In the genomic region with DNA sequence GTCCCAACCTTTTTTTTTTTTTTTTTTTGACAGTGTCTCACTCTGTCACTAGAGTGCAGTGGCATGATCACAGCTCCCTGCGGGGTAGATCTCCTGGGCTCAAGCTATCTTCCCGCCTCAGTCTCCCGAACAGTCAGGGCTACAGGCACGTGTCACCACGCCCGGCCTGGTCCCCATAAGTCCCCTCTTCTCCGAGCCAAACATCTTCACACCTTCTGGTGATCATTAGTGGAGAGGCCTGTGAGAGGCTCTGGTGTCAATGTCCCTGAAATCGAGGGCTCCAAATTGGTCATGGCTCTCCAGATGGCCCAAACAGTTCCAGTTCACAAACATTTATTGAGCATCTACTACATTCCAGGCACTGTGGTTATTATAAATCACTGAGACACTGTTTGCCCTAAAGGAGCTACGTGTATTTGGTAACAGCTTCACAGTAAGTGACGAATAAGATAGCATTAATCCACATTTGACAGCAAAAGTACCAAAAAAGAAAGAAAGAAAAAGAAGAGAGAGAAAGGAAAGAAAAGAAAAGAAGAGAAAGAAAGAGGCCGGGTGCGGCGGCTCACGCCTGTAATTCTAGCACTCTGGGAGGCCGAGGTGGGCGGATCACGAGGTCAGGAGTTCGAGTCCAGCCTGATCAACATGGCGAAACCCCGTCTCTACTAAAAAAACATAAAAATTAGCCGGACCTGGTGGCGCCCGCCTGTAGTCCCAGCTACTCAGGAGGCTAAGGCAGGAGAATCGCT, we compare ENCODE assay signal across 9 cellular contexts. TPM values are rescaled to one million over a fixed set of nuclear protein-coding genes. Genes with fewer than 3 reads are reported as not detected.
DNase-seq lines count a peak whose midpoint lies in the region; ATAC-seq and TF ChIP-seq lines count a peak whose summit lies in the region.
"Had no signal": no experiment of that assay in that cellular context is flagged by ENCODE, and none has a peak within 500 bp of the region (broad histone marks: within the 10 kb centered on the region; RNA-seq: fewer than 3 reads in every experiment).

No MANE protein-coding gene starts in this region.

- TF ChIP-seq CTCF in astrocyte of the cerebellum (IDR thresholded peaks at IDR 0.05; ENCODE audit: low read depth, low read length, missing control alignments), result no peak
- no peak for TF ChIP-seq CTCF in lower lobe of right lung (IDR thresholded peaks at IDR 0.05)
- TF ChIP-seq CTCF in thyroid gland (IDR thresholded peaks at IDR 0.05), result no peak

- H3K9me3 Mint-ChIP-seq in T-helper 1 cell treated with Interleukin-12 subunit alpha and Interleukin-12 subunit beta and Interleukin-4 antibody, amounts not matched to agents 30 μg/mL and 1 μg/mL, for 36 hours, result no peaks in the 10 kb centered on the region

- DNase-seq in T-helper 1 cell, result no peak
- no peak for DNase-seq in astrocyte of the cerebellum (ENCODE audit: low read depth)
- no peak for DNase-seq in lower lobe of right lung
- DNase-seq in thyroid gland, result peak in 1 of 2 donors; percentile 8
- no peak for DNase-seq in HPDE6-E6E7 (ENCODE audit: extremely low spot score)
- no peak for DNase-seq in SHP77 (lab: John Stamatoyannopoulos, UW)

- H3K27me3 ChIP-seq in lower lobe of right lung (ENCODE audit: low read depth) (no peaks in the 10 kb centered on the region), thyroid gland (no peaks in the 10 kb centered on the region)

- H3K4me1 ChIP-seq in lower lobe of right lung, result peaks cover 15% of the 10 kb centered on the region
- peaks cover 5 to 9% of the 10 kb centered on the region in 2 donors for H3K4me1 ChIP-seq in thyroid gland

- H3K9me3 ChIP-seq in lower lobe of right lung (no peaks in the 10 kb centered on the region), thyroid gland (no peaks in the 10 kb centered on the region)

- TF ChIP-seq POLR2A in thyroid gland (IDR thresholded peaks at IDR 0.05), result no peak

- intact Hi-C loops in lower lobe of right lung (cut with DNase I), result no loop called here
- intact Hi-C loops in thyroid gland (cut with DNase I), result no loop called here

- H3K27me3 Mint-ChIP-seq in T-helper 1 cell treated with Interleukin-12 subunit alpha and Interleukin-12 subunit beta and Interleukin-4 antibody, amounts not matched to agents 30 μg/mL and 1 μg/mL, for 36 hours (ENCODE audit: low read depth), result peaks cover 7% of the 10 kb centered on the region

- in situ Hi-C loops in astrocyte of the cerebellum (cut with HindIII; ENCODE audit: low sequenced_read_pairs), result no loop called here

- peak overlapping the region; percentile 88 for H3K27ac ChIP-seq in lower lobe of right lung
- H3K27ac ChIP-seq in thyroid gland, result peak overlapping the region; percentile 71 to 94 (median 93)

- H3K4me1 Mint-ChIP-seq in T-helper 1 cell treated with Interleukin-12 subunit alpha and Interleukin-12 subunit beta and Interleukin-4 antibody, amounts not matched to agents 30 μg/mL and 1 μg/mL, for 36 hours (ENCODE audit: low read depth), result peaks cover 18% of the 10 kb centered on the region

- ATAC-seq in lower lobe of right lung, result peak in 1 of 2 donors; percentile 2
- ATAC-seq in esophagus mucosa, result no peak

- H3K36me3 ChIP-seq in lower lobe of right lung (peaks cover 25% of the 10 kb centered on the region), thyroid gland (peaks cover 13 to 20% of the 10 kb centered on the region in 2 donors)

- peaks cover 18% of the 10 kb centered on the region for H3K36me3 Mint-ChIP-seq in T-helper 1 cell treated with Interleukin-12 subunit alpha and Interleukin-12 subunit beta and Interleukin-4 antibody, amounts not matched to agents 30 μg/mL and 1 μg/mL, for 36 hours (ENCODE audit: low read depth)

- H3K4me3 Mint-ChIP-seq in T-helper 1 cell treated with Interleukin-12 subunit alpha and Interleukin-12 subunit beta and Interleukin-4 antibody, amounts not matched to agents 30 μg/mL and 1 μg/mL, for 36 hours, result peak overlapping the region; percentile 99

- peak overlapping the region; percentile 100 for H3K4me3 ChIP-seq in astrocyte of the cerebellum (ENCODE audit: low read depth, low read length)
- H3K4me3 ChIP-seq in lower lobe of right lung, result peak overlapping the region; percentile 88
- H3K4me3 ChIP-seq in thyroid gland (replicated peaks in 1 of 3), result peak overlapping the region in 2 of 3 donors; percentile 46 to 76

- 54 to 55% methylated on average over 24 of the region's 24 CpGs for WGBS in thyroid gland, 2 donors

- H3K27ac Mint-ChIP-seq in T-helper 1 cell treated with Interleukin-12 subunit alpha and Interleukin-12 subunit beta and Interleukin-4 antibody, amounts not matched to agents 30 μg/mL and 1 μg/mL, for 36 hours, result peak overlapping the region; percentile 99

RNA-seq across cellular contexts. Expression of a gene that starts 0.9 kb away (rescaled TPM):
- total RNA-seq in lower lobe of right lung (28.5 TPM), thyroid gland (10 to 100 TPM; 34.7 to 46.8 (median 40.1) TPM), esophagus mucosa (36.3 TPM)

RNA-seq across cellular contexts. Expression of a gene that starts 8.1 kb away (rescaled TPM):
- 24.2 TPM for total RNA-seq in lower lobe of right lung
- 10 to 100 TPM; 30.6 to 50.0 (median 35.9) TPM for total RNA-seq in thyroid gland
- 4.1 TPM for total RNA-seq in esophagus mucosa
- total RNA-seq: Daoy had no signal

RNA-seq across cellular contexts. Expression of a gene that starts 28.0 kb away (rescaled TPM):
- total RNA-seq in lower lobe of right lung (73.8 TPM), thyroid gland (10 to 100 TPM; 61.4 to 98.1 (median 85.7) TPM), esophagus mucosa (89.6 TPM)

RNA-seq across cellular contexts. Expression of a gene that starts 56.0 kb away (rescaled TPM):
- total RNA-seq in lower lobe of right lung, result 74.1 TPM
- total RNA-seq in thyroid gland, result 10 to 100 TPM in 2 of 4 donors, 1 to 10 TPM in 2; 6.6 to 28.8 (median 12.6) TPM
- total RNA-seq in esophagus mucosa, result 391 TPM
